Comparison of ENCODE assay signal across 8 cellular contexts in genomic region chr4:73341454-73341853, GRCh38.
DNase-seq lines count a peak whose midpoint lies in the region; ATAC-seq and TF ChIP-seq lines count a peak whose summit lies in the region.

No MANE protein-coding gene starts in this region.

- no peak overlapping the region for H3K4me3 Mint-ChIP-seq in stimulated activated naive CD8-positive, alpha-beta T cell treated with anti-CD3 and anti-CD28 coated beads, Interleukin-15, amount 100 ng/mL, for 72 hours

- no peak for TF ChIP-seq POLR2A in NB4 (IDR thresholded peaks at IDR 0.05; ENCODE audit: extremely low read depth, insufficient read length)

- H3K4me3 ChIP-seq in NB4 (ENCODE audit: low read depth, low read length) (no peak overlapping the region), fibroblast of the aortic adventitia (ENCODE audit: low read depth, low read length) (no peak overlapping the region), psoas muscle (no peak overlapping the region)

- DNase-seq in DMS 273 treated with DMSO at 0.1 percent for 48 hours (lab: John Stamatoyannopoulos, UW) (peak; percentile 4), NB4 (ENCODE audit: low read depth) (peak; percentile 58), SK-N-DZ (ENCODE audit: low spot score) (peak; percentile 80), fibroblast of the aortic adventitia (ENCODE audit: low read depth) (peak; percentile 82), psoas muscle (no peak)
- DNase-seq in stimulated activated naive CD8-positive, alpha-beta T cell treated with anti-CD3 and anti-CD28 coated beads, Interleukin-15, amount 100 ng/mL, for 72 hours = no peak
- DNase-seq in activated naive CD4-positive, alpha-beta T cell treated with Interleukin-2 at 50 U/mL for 16 hours = no peak

- H3K27ac Mint-ChIP-seq in stimulated activated naive CD8-positive, alpha-beta T cell treated with anti-CD3 and anti-CD28 coated beads, Interleukin-15, amount 100 ng/mL, for 72 hours = no peak overlapping the region

- H3K9me3 Mint-ChIP-seq in stimulated activated naive CD8-positive, alpha-beta T cell treated with anti-CD3 and anti-CD28 coated beads, Interleukin-15, amount 100 ng/mL, for 72 hours = no peaks in the 10 kb centered on the region

- H3K27ac ChIP-seq in psoas muscle = no peak overlapping the region

- H3K4me1 Mint-ChIP-seq in stimulated activated naive CD8-positive, alpha-beta T cell treated with anti-CD3 and anti-CD28 coated beads, Interleukin-15, amount 100 ng/mL, for 72 hours = no peaks in the 10 kb centered on the region

- peak; percentile 76 for ATAC-seq in GM19463 (IDR thresholded peaks at IDR 0.05; ENCODE audit: unreplicated experiment)
- ATAC-seq in psoas muscle = no peak
- ATAC-seq in stimulated activated naive CD8-positive, alpha-beta T cell treated with anti-CD3 and anti-CD28 coated beads, Interleukin-15, amount 100 ng/mL, for 72 hours = no peak

- peak; percentile 51 for TF ChIP-seq CTCF in NB4 (IDR thresholded peaks at IDR 0.05; ENCODE audit: low read depth, low read length)
- TF ChIP-seq CTCF in fibroblast of the aortic adventitia (IDR thresholded peaks at IDR 0.05; ENCODE audit: insufficient read depth, low read length) = peak; percentile 74
- peak; percentile 43 for TF ChIP-seq CTCF in psoas muscle (IDR thresholded peaks at IDR 0.05)

- no peaks in the 10 kb centered on the region for H3K36me3 ChIP-seq in psoas muscle (ENCODE audit: insufficient read depth in 1 of 2, low read depth in 1 of 2)

- H3K27me3 Mint-ChIP-seq in stimulated activated naive CD8-positive, alpha-beta T cell treated with anti-CD3 and anti-CD28 coated beads, Interleukin-15, amount 100 ng/mL, for 72 hours = peaks cover 6% of the 10 kb centered on the region

- intact Hi-C loops in psoas muscle (cut with DNase I) = loop anchor here in 1 of 2 donors (5.0 kb wide), 1 partner anchor 311 kb away; no protein-coding TSS in a partner anchor

- 33 to 40% (median 39%) methylated on average over 4 of the region's 4 CpGs for WGBS in psoas muscle, 3 donors

- no peaks in the 10 kb centered on the region for H3K9me3 ChIP-seq in psoas muscle

- no peaks in the 10 kb centered on the region for H3K27me3 ChIP-seq in psoas muscle (ENCODE audit: insufficient read depth in 3 of 3, low read length in 2 of 3)

- H3K4me1 ChIP-seq in psoas muscle = no peaks in the 10 kb centered on the region

Comparison
In these comparisons a context has a peak if more than half of its experiments do, and no peak if none do; other contexts are left out.
1. DNase-seq: peak in DMS 273 treated with DMSO at 0.1 percent for 48 hours (single experiment), NB4 (single experiment), SK-N-DZ (single experiment) and fibroblast of the aortic adventitia (single experiment); none in psoas muscle (0 of 2), stimulated activated naive CD8-positive, alpha-beta T cell treated with anti-CD3 and anti-CD28 coated beads, Interleukin-15, amount 100 ng/mL, for 72 hours (0 of 2) and activated naive CD4-positive, alpha-beta T cell treated with Interleukin-2 at 50 U/mL for 16 hours (single experiment).
2. Peak in every context shown above with its lines, with median percentiles within 50 percentile points of each other: CTCF ChIP-seq.